30 cellular contexts compared by ENCODE assay signal in the genomic region with DNA sequence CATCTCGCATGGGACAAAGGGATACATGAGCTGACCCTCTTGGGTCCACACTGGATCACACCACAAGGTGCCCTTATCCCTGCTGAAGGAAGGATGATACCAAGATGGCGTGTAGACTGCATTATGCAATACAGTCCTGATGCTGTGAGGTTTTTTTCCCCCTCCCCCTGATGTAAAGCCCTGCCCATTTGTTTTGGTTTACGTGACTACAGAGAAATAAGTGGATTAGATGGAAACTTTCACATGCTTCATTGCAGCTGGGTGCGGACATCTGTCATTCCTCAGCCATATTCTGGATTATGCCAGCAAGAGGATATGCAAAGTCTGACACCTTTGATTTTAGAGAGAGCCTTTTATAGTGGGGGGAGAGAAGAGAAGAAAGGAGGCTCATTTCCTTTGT.
DNase-seq lines count a peak whose midpoint lies in the region; ATAC-seq and TF ChIP-seq lines count a peak whose summit lies in the region.
"Had no signal": no experiment of that assay in that cellular context is flagged by ENCODE, and none has a peak within 500 bp of the region (broad histone marks: within the 10 kb centered on the region; RNA-seq: fewer than 3 reads in every experiment).

No MANE protein-coding gene starts in this region.

- H2AK5ac ChIP-seq in mesendoderm (ENCODE audit: low read length) = no peak overlapping the region

- no peak overlapping the region for H3K4me3 Mint-ChIP-seq in type B pancreatic cell
- no peak overlapping the region for H3K4me3 Mint-ChIP-seq in activated CD8-positive, alpha-beta memory T cell treated with anti-CD3 and anti-CD28 coated beads, Interleukin-2, amount 10 ng/mL, durations not matched to agents 7 days and 5 days
- H3K4me3 Mint-ChIP-seq: activated CD4-positive, alpha-beta T cell treated with anti-CD3 and anti-CD28 coated beads for 36 hours; activated CD8-positive, alpha-beta T cell treated with anti-CD3 and anti-CD28 coated beads, Interleukin-2, amount 10 ng/mL, durations not matched to agents 7 days and 5 days; activated naive CD8-positive, alpha-beta T cell; endodermal cell; IgD-negative memory B cell; T-helper 2 cell treated with Interferon-gamma antibody and Interleukin-4, amounts not matched to agents 5 μg/mL and 100 μg/mL, for 36 hours had no signal

- no peak overlapping the region for H3K18ac ChIP-seq in mesendoderm (ENCODE audit: low read length)

- no peaks in the 10 kb centered on the region for H3F3A ChIP-seq in SK-N-SH (replicated peaks; ENCODE audit: insufficient read depth)

- no peak overlapping the region for H2BK120ac ChIP-seq in mesendoderm (ENCODE audit: low read depth, low read length)

- H4K20me1 ChIP-seq in SK-N-SH (ENCODE audit: insufficient read depth) = no peaks in the 10 kb centered on the region

- no peak for TF ChIP-seq CTCF in SK-N-SH (IDR thresholded peaks at IDR 0.05)
- TF ChIP-seq CTCF in type B pancreatic cell (conservative IDR thresholded peaks at IDR 0.05) = no peak

- H3K36me3 ChIP-seq in SK-N-SH (replicated peaks in 1 of 2; ENCODE audit: control insufficient read depth in 1 of 2, insufficient read depth in 2 of 2, low read length in 1 of 2) (no peaks in the 10 kb centered on the region), mesendoderm (ENCODE audit: control insufficient read depth, insufficient read depth, low read length) (no peaks in the 10 kb centered on the region)
- H3K36me3 ChIP-seq: cardiac muscle cell, neutrophil, right lobe of liver had no signal

- H3K4me1 Mint-ChIP-seq in type B pancreatic cell (ENCODE audit: unreplicated experiment) = peaks cover 65% of the 10 kb centered on the region
- peaks cover 2% of the 10 kb centered on the region for H3K4me1 Mint-ChIP-seq in activated CD8-positive, alpha-beta memory T cell treated with anti-CD3 and anti-CD28 coated beads, Interleukin-2, amount 10 ng/mL, durations not matched to agents 7 days and 5 days
- H3K4me1 Mint-ChIP-seq: IgD-negative memory B cell had no signal

- POLR2A ChIA-PET in SK-N-SH (lab: Yijun Ruan, JAX) = interaction anchor here (1.2 to 1.3 kb wide), 2 partner anchors 26 to 645 kb away, joined by 3 read pairs; no protein-coding TSS in a partner anchor

- peak overlapping the region; percentile 19 for H2BK5ac ChIP-seq in mesendoderm (ENCODE audit: low read length)

- CTCF ChIA-PET in SK-N-SH (lab: Yijun Ruan, JAX) = interaction anchor here (0.5 to 4.1 kb wide), 9 partner anchors 7 to 1876 kb away, joined by 3 to 28 read pairs (median 3); no protein-coding TSS in a partner anchor
- CTCF ChIA-PET in activated CD8-positive, alpha-beta memory T cell treated with anti-CD3 and anti-CD28 coated beads, Interleukin-2, amount 10 ng/mL, durations not matched to agents 7 days and 5 days (lab: Charles Lee) = no interaction called here

- H3K9me2 ChIP-seq in SK-N-SH = no peaks in the 10 kb centered on the region

- no peak overlapping the region for H4K5ac ChIP-seq in mesendoderm (ENCODE audit: low read length)

- no peak overlapping the region for H3K4ac ChIP-seq in mesendoderm (ENCODE audit: low read depth, low read length)

- H3K9me3 ChIP-seq in SK-N-SH = no peaks in the 10 kb centered on the region
- H3K9me3 ChIP-seq: neutrophil, right lobe of liver had no signal

- H3K79me2 ChIP-seq in SK-N-SH (ENCODE audit: insufficient read depth) (no peaks in the 10 kb centered on the region), mesendoderm (ENCODE audit: control insufficient read depth, insufficient read depth, low read length) (no peaks in the 10 kb centered on the region)

- no peak overlapping the region for H3K9ac ChIP-seq in SK-N-SH
- peak overlapping the region; percentile 4 for H3K9ac ChIP-seq in mesendoderm (ENCODE audit: low read length)

- no peak overlapping the region for H4K8ac ChIP-seq in mesendoderm (ENCODE audit: low read depth, low read length)

- ATAC-seq in GM18498 (IDR thresholded peaks at IDR 0.05; ENCODE audit: unreplicated experiment) = no peak
- ATAC-seq in activated CD8-positive, alpha-beta memory T cell treated with anti-CD3 and anti-CD28 coated beads, Interleukin-2, amount 10 ng/mL, durations not matched to agents 7 days and 5 days = no peak
- ATAC-seq: activated CD4-positive, alpha-beta T cell treated with anti-CD3 and anti-CD28 coated beads for 36 hours; activated CD8-positive, alpha-beta T cell treated with anti-CD3 and anti-CD28 coated beads, Interleukin-2, amount 10 ng/mL, durations not matched to agents 7 days and 5 days; esophagus mucosa; foreskin keratinocyte; right lobe of liver had no signal

- H2BK15ac ChIP-seq in mesendoderm (replicated peaks; ENCODE audit: low read depth) = no peak overlapping the region

- peaks cover 4% of the 10 kb centered on the region for H3K9me3 Mint-ChIP-seq in type B pancreatic cell
- H3K9me3 Mint-ChIP-seq in activated CD8-positive, alpha-beta memory T cell treated with anti-CD3 and anti-CD28 coated beads, Interleukin-2, amount 10 ng/mL, durations not matched to agents 7 days and 5 days (ENCODE audit: low read depth) = no peaks in the 10 kb centered on the region
- H3K9me3 Mint-ChIP-seq: endodermal cell; T-helper 2 cell treated with Interferon-gamma antibody and Interleukin-4, amounts not matched to agents 5 μg/mL and 100 μg/mL, for 36 hours had no signal

- H3K27me3 Mint-ChIP-seq in type B pancreatic cell = peaks cover 39% of the 10 kb centered on the region
- peaks cover 17% of the 10 kb centered on the region for H3K27me3 Mint-ChIP-seq in activated CD8-positive, alpha-beta memory T cell treated with anti-CD3 and anti-CD28 coated beads, Interleukin-2, amount 10 ng/mL, durations not matched to agents 7 days and 5 days

- peak overlapping the region; percentile 36 for H3K56ac ChIP-seq in mesendoderm (ENCODE audit: low read length)

- TF ChIP-seq RAD21 in SK-N-SH (IDR thresholded peaks at IDR 0.05; ENCODE audit: low read length) = no peak

- no peak overlapping the region for H3K23ac ChIP-seq in mesendoderm (ENCODE audit: low read length)

- H3K4me2 ChIP-seq in SK-N-SH (no peak overlapping the region), mesendoderm (ENCODE audit: low read length) (no peak overlapping the region)

- H3K4me1 ChIP-seq in SK-N-SH (ENCODE audit: control insufficient read depth in 1 of 2, insufficient read depth in 2 of 2, low read depth in 1 of 2, low read length in 1 of 2) (peaks cover 5 to 72% of the 10 kb centered on the region in 2 experiments; a peak in 3 of 4 replicates), mesendoderm (ENCODE audit: control insufficient read depth, low read depth, low read length) (peaks cover 10% of the 10 kb centered on the region)
- H3K4me1 ChIP-seq: foreskin keratinocyte, right lobe of liver had no signal

- H3K27ac ChIP-seq in SK-N-SH (ENCODE audit: low read depth in 2 of 2, low read length in 1 of 2) (peak overlapping the region in 1 of 2 experiments; percentile 99; a peak in 2 of 4 replicates), mesendoderm (ENCODE audit: low read depth, low read length) (no peak overlapping the region)
- H3K27ac ChIP-seq: cardiac muscle cell, foreskin keratinocyte, neutrophil, right lobe of liver had no signal

- TF ChIP-seq EP300 in SK-N-SH (IDR thresholded peaks at IDR 0.05; ENCODE audit: borderline replicate concordance in 1 of 2, low read depth in 1 of 2, low read length in 1 of 2) = peak in 1 of 2 experiments; percentile 46; a peak in 2 of 4 replicates

- no peaks in the 10 kb centered on the region for H3K79me1 ChIP-seq in mesendoderm (ENCODE audit: low read length)

- no peaks in the 10 kb centered on the region for H3K36me3 Mint-ChIP-seq in type B pancreatic cell
- H3K36me3 Mint-ChIP-seq in activated CD8-positive, alpha-beta memory T cell treated with anti-CD3 and anti-CD28 coated beads, Interleukin-2, amount 10 ng/mL, durations not matched to agents 7 days and 5 days = no peaks in the 10 kb centered on the region
- H3K36me3 Mint-ChIP-seq: activated naive CD8-positive, alpha-beta T cell; CD4-positive, CD25-positive, alpha-beta regulatory T cell; IgD-negative memory B cell had no signal

- peak overlapping the region; percentile 60 for H3K27ac Mint-ChIP-seq in type B pancreatic cell
- H3K27ac Mint-ChIP-seq in activated CD8-positive, alpha-beta memory T cell treated with anti-CD3 and anti-CD28 coated beads, Interleukin-2, amount 10 ng/mL, durations not matched to agents 7 days and 5 days = no peak overlapping the region
- H3K27ac Mint-ChIP-seq: activated CD4-positive, alpha-beta T cell treated with anti-CD3 and anti-CD28 coated beads for 36 hours; activated CD8-positive, alpha-beta T cell treated with anti-CD3 and anti-CD28 coated beads, Interleukin-2, amount 10 ng/mL, durations not matched to agents 7 days and 5 days; activated naive CD8-positive, alpha-beta T cell; endodermal cell; IgD-negative memory B cell; T-helper 2 cell treated with Interferon-gamma antibody and Interleukin-4, amounts not matched to agents 5 μg/mL and 100 μg/mL, for 36 hours had no signal

- peak; percentile 75 for DNase-seq in D341Med (ENCODE audit: low spot score)
- peak; percentile 59 for DNase-seq in SK-N-SH
- DNase-seq in mesendoderm = peak; percentile 83
- DNase-seq in type B pancreatic cell (ENCODE audit: extremely low spot score, unreplicated experiment) = no peak
- no peak for DNase-seq in OCI-M1 (lab: John Stamatoyannopoulos, UW)
- no peak for DNase-seq in activated CD8-positive, alpha-beta memory T cell treated with anti-CD3 and anti-CD28 coated beads, Interleukin-2, amount 10 ng/mL, durations not matched to agents 7 days and 5 days
- DNase-seq: activated CD4-positive, alpha-beta T cell treated with anti-CD3 and anti-CD28 coated beads for 36 hours; activated CD8-positive, alpha-beta T cell treated with anti-CD3 and anti-CD28 coated beads, Interleukin-2, amount 10 ng/mL, durations not matched to agents 7 days and 5 days; activated effector memory CD4-positive, alpha-beta T cell treated with Interleukin-2 at 50 U/mL for 16 hours; activated T-cell treated with anti-CD3 and anti-CD28 coated beads for 4 hours; aorta; CD4-positive, CD25-positive, alpha-beta regulatory T cell; cortex of kidney; endodermal cell; foreskin keratinocyte; HCEC 1CT; left cardiac atrium; mammary epithelial cell; NCI-H1092; NCI-H187 treated with DMSO at 0.1 percent for 48 hours; NCI-H226; right lobe of liver; stimulated activated naive CD4-positive, alpha-beta T cell had no signal

- no peak overlapping the region for H2AFZ ChIP-seq in SK-N-SH (ENCODE audit: low read depth)

- H3K27me3 ChIP-seq in SK-N-SH (ENCODE audit: insufficient read depth) (no peaks in the 10 kb centered on the region; the same call in 1 of the 2 replicates), mesendoderm (ENCODE audit: insufficient read depth, low read length, poor library complexity) (no peaks in the 10 kb centered on the region)

- WGBS in SK-N-SH (ENCODE audit: low lambda C conversion rate) = 48% methylated on average over 4 of the region's 4 CpGs
- no CpG with 5 or more reads among the region's 4 CpGs for WGBS in mesendoderm (ENCODE audit: extremely low coverage, insufficient coverage, low lambda C conversion rate)

- H3K4me3 ChIP-seq in SK-N-SH (ENCODE audit: low read depth in 2 of 2, low read length in 1 of 2) = no peak overlapping the region
- H3K4me3 ChIP-seq in mesendoderm (ENCODE audit: low read length) = no peak overlapping the region
- H3K4me3 ChIP-seq: cardiac muscle cell, right lobe of liver had no signal

TF ChIP-seq in SK-N-SH, 30 proteins besides CTCF, POLR2A, EP300 and RAD21 (continues in another document):
- TF ChIP-seq TAF1 (IDR thresholded peaks at IDR 0.05; ENCODE audit: borderline replicate concordance, low read depth, low read length) (no peak), NRF1 (IDR thresholded peaks at IDR 0.05; ENCODE audit: low read depth, low read length) (no peak)

Comparison
In these comparisons a context has a peak if more than half of its experiments do, and no peak if none do; other contexts are left out.
1. DNase-seq: peak in D341Med (single experiment), SK-N-SH (single experiment) and mesendoderm (single experiment); none in type B pancreatic cell (single experiment), OCI-M1 (single experiment) and activated CD8-positive, alpha-beta memory T cell treated with anti-CD3 and anti-CD28 coated beads, Interleukin-2, amount 10 ng/mL, durations not matched to agents 7 days and 5 days (single experiment).